19 cellular contexts compared by ENCODE assay signal in the genomic region with DNA sequence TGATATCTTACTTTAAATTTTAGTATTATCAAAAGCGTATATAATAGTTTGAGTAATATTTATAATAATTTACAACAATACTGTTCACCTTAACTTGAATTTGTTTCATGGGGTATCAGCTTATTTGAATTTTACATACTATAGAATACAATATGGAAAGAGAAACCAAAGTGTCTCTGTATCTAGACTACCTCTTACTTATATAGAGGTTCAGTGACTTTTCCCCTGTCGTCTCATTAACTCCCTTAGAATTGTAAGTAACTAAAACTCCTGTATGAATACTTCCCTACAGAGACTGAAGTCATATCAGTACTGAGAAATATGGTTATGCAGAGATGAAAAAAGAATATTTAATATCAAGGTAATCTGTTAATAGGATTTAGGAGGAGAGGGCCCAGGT. TPM values are rescaled to one million over a fixed set of nuclear protein-coding genes. Genes with fewer than 3 reads are reported as not detected.
DNase-seq lines count a peak whose midpoint lies in the region; ATAC-seq and TF ChIP-seq lines count a peak whose summit lies in the region.
"Had no signal": no experiment of that assay in that cellular context is flagged by ENCODE, and none has a peak within 500 bp of the region (broad histone marks: within the 10 kb centered on the region; RNA-seq: fewer than 3 reads in every experiment).

No MANE protein-coding gene starts in this region.

- DNase-seq in AML-193 (lab: John Stamatoyannopoulos, UW) (no peak), MV-4-11 (lab: John Stamatoyannopoulos, UW) (no peak), SKM-1 treated with dmso at 0.1 percent for 144 hours (lab: John Stamatoyannopoulos, UW; ENCODE audit: unreplicated experiment) (no peak), mammary epithelial cell (no peak)
- DNase-seq: activated CD8-positive, alpha-beta T cell treated with anti-CD3 and anti-CD28 coated beads for 36 hours; DMS53; IMR-90; left ventricle myocardium superior; NCI-H187 treated with DMSO at 0.1 percent for 48 hours; NCI-H446; stimulated activated CD4-positive, alpha-beta T cell treated with anti-CD3 and anti-CD28 coated beads, Interleukin-15, amount 100 ng/mL, for 24 hours; upper lobe of right lung had no signal

- peaks cover 3% of the 10 kb centered on the region for H3K36me3 ChIP-seq in mammary epithelial cell (ENCODE audit: insufficient read depth, low read length)

- in situ Hi-C loops in mammary epithelial cell (cut with MboI; ENCODE audit: low sequenced_read_pairs in 2 of 2), result loop anchor here (25.0 kb wide), 1 partner anchor 1005 kb away; no protein-coding TSS in a partner anchor

- H3K9me3 ChIP-seq in mammary epithelial cell (replicated peaks; ENCODE audit: insufficient read depth, low read length), result no peaks in the 10 kb centered on the region
- H3K9me3 ChIP-seq: neutrophil, upper lobe of right lung had no signal

- WGBS in mammary epithelial cell (ENCODE audit: low coverage, missing lambda C conversion rate), result 88% methylated on average over 2 of the region's 2 CpGs

- H3K4me3 ChIP-seq in mammary epithelial cell (replicated peaks in 1 of 3; ENCODE audit: insufficient read depth in 1 of 3, low read depth in 2 of 3, low read length in 3 of 3), result no peak overlapping the region
- H3K4me3 ChIP-seq: upper lobe of right lung had no signal

- H3K27me3 ChIP-seq in mammary epithelial cell (ENCODE audit: insufficient read depth, low read length), result no peaks in the 10 kb centered on the region
- H3K27me3 ChIP-seq: neutrophil, upper lobe of right lung had no signal

- intact Hi-C loops in mammary epithelial cell (cut with micrococcal nuclease), result loop anchor here (10.0 kb wide), 1 partner anchor 262 kb away; no protein-coding TSS in a partner anchor

- H3K27ac ChIP-seq in mammary epithelial cell (ENCODE audit: insufficient read depth, low read depth, low read length), result no peak overlapping the region
- H3K27ac ChIP-seq: neutrophil, upper lobe of right lung, VCaP had no signal

- ATAC-seq in GM18502 (IDR thresholded peaks at IDR 0.05; ENCODE audit: poor library complexity, unreplicated experiment) (peak; percentile 52), GM21423 (IDR thresholded peaks at IDR 0.05; ENCODE audit: unreplicated experiment) (peak; percentile 28), HG02870 (IDR thresholded peaks at IDR 0.05; ENCODE audit: unreplicated experiment) (peak; percentile 44), HG03521 (IDR thresholded peaks at IDR 0.05; ENCODE audit: unreplicated experiment) (peak; percentile 41)
- ATAC-seq: esophagus mucosa, left ventricle myocardium superior, upper lobe of right lung had no signal

- TF ChIP-seq CTCF in mammary epithelial cell (conservative IDR thresholded peaks at IDR 0.05 in 1 of 2, IDR thresholded peaks at IDR 0.05 in 1 of 2; ENCODE audit: extremely low read depth in 1 of 2, insufficient read depth in 1 of 2, low read depth in 1 of 2, low read length in 2 of 2), result no peak

- CTCF ChIA-PET in mammary epithelial cell (lab: Charles Lee; ENCODE audit: low non-redundant PET), result no interaction called here

- dilution Hi-C loops in mammary epithelial cell (cut with HindIII; ENCODE audit: low sequenced_read_pairs), result no loop called here

- H3K79me2 ChIP-seq in mammary epithelial cell (ENCODE audit: insufficient read depth, low read length), result no peaks in the 10 kb centered on the region

- H4K20me1 ChIP-seq in mammary epithelial cell (ENCODE audit: insufficient read depth, low read length), result no peaks in the 10 kb centered on the region

- no TSS peak for BruUV-seq in mammary epithelial cell (replicated peaks; lab: Mats Ljungman, UMichigan)

- H3K4me2 ChIP-seq in mammary epithelial cell (ENCODE audit: insufficient read depth, low read depth, low read length), result no peak overlapping the region

- no peak overlapping the region for H3K9ac ChIP-seq in mammary epithelial cell (ENCODE audit: insufficient read depth, low read length)

- no peak overlapping the region for H2AFZ ChIP-seq in mammary epithelial cell (ENCODE audit: low read depth, low read length)

- no peaks in the 10 kb centered on the region for H3K4me1 ChIP-seq in mammary epithelial cell (ENCODE audit: insufficient read depth, low read length)
- H3K4me1 ChIP-seq: upper lobe of right lung had no signal

RNA-seq across cellular contexts. Expression of gene COG6, which starts 26.8 kb away (rescaled TPM):
- 10 to 100 TPM; 28.3 to 41.6 TPM for total RNA-seq in mammary epithelial cell
- polyA plus RNA-seq in mammary epithelial cell, result 13.8 TPM
- 5.8 TPM for polyA minus RNA-seq in mammary epithelial cell
